ENCODE assay signal across 14 cellular contexts in the genomic region with DNA sequence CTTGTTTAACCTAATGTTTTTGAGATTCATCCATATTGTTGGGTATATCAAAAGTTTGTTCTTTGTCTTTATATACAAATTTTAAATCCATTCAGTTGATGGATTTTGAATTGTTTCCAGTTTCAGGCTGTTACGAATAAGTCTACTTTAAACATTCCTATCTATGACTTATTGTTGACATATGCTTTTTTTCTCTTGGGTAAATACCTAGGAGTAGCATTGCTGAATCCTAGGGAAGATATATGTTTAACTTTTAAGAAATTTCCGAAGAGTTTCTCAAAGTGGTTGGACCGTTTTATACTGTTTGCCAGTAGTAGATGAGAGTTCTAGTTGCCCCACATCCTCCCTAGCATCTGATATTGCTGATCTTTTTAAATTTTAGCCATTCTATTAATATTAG.
"Had no signal": no experiment of that assay in that cellular context is flagged by ENCODE, and none has a peak within 500 bp of the region (broad histone marks: within the 10 kb centered on the region; RNA-seq: fewer than 3 reads in every experiment).

No MANE protein-coding gene starts in this region.

- H3K4me2 ChIP-seq: neural progenitor cell had no signal

- H3K27ac ChIP-seq: colonic mucosa, gastroesophageal sphincter, neural progenitor cell, pancreas, tibial artery, uterus had no signal

- H3K4me1 ChIP-seq: colonic mucosa, gastroesophageal sphincter, uterus had no signal

- ATAC-seq: gastroesophageal sphincter had no signal

- DNase-seq: activated B cell treated with CpG ODN at 0.5 μM for 24 hours; activated CD4-positive, alpha-beta T cell treated with anti-CD3 and anti-CD28 coated beads, Interleukin-2, amount 10 ng/mL, durations not matched to agents 24 days and 14 days; colonic mucosa; effector CD4-positive, alpha-beta T cell; islet precursor cell; pancreas; stimulated activated CD4-positive, alpha-beta T cell treated with anti-CD3 and anti-CD28 coated beads, Interleukin-2, amount 100 ng/mL, for 48 hours; stimulated activated naive CD4-positive, alpha-beta T cell; SW 1271; tibial artery; uterus had no signal

- H3K4me3 ChIP-seq: colonic mucosa, gastroesophageal sphincter, lung, neural progenitor cell, pancreas, tibial artery, uterus had no signal

- H3K36me3 ChIP-seq: colonic mucosa, neural progenitor cell, pancreas, uterus had no signal

- FAIRE-seq: pancreas had no signal

- H3K27me3 ChIP-seq: colonic mucosa, gastroesophageal sphincter, neural progenitor cell, pancreas, tibial artery had no signal

- H3K9ac ChIP-seq: neural progenitor cell had no signal

- H3K9me3 ChIP-seq: colonic mucosa, gastroesophageal sphincter, pancreas, tibial artery, uterus had no signal

- H2AFZ ChIP-seq: neural progenitor cell had no signal
